In genomic region chr1:23484253-23485001, GRCh38 we compare ENCODE assay signal across 8 cellular contexts. TPM values are rescaled to one million over a fixed set of nuclear protein-coding genes. Genes with fewer than 3 reads are reported as not detected.
DNase-seq lines count a peak whose midpoint lies in the region; ATAC-seq and TF ChIP-seq lines count a peak whose summit lies in the region.

No MANE protein-coding gene starts in this region.

- H3K4me3 ChIP-seq in GM12865 (ENCODE audit: low read depth, low read length) (peak overlapping the region; percentile 75), OCI-LY3 (ENCODE audit: low read length) (peak overlapping the region; percentile 86)

- H3K9me3 Mint-ChIP-seq in activated T-cell treated with anti-CD3 and anti-CD28 coated beads, Interleukin-2, amount 50 U/mL, for 24 hours: no peaks in the 10 kb centered on the region

- H3K27me3 ChIP-seq in OCI-LY3 (ENCODE audit: low read depth, low read length): peaks cover 7% of the 10 kb centered on the region; the same call in 1 of the 2 replicates

- H3K4me1 Mint-ChIP-seq in activated T-cell treated with anti-CD3 and anti-CD28 coated beads, Interleukin-2, amount 50 U/mL, for 24 hours (ENCODE audit: low read depth): peaks cover 24% of the 10 kb centered on the region

- ATAC-seq in esophagus mucosa (peak; percentile 91), HG02938 (IDR thresholded peaks at IDR 0.05; ENCODE audit: unreplicated experiment) (no peak)

- no peaks in the 10 kb centered on the region for H3K9me3 ChIP-seq in OCI-LY3 (ENCODE audit: insufficient read depth, low read length)

- H3K79me2 ChIP-seq in OCI-LY3 (ENCODE audit: low read length): no peaks in the 10 kb centered on the region

- peaks cover 26% of the 10 kb centered on the region for H3K27me3 Mint-ChIP-seq in activated T-cell treated with anti-CD3 and anti-CD28 coated beads, Interleukin-2, amount 50 U/mL, for 24 hours

- peaks cover 10% of the 10 kb centered on the region for H3K4me1 ChIP-seq in OCI-LY3 (ENCODE audit: low read length)

- peak overlapping the region; percentile 84 for H3K27ac Mint-ChIP-seq in activated T-cell treated with anti-CD3 and anti-CD28 coated beads, Interleukin-2, amount 50 U/mL, for 24 hours

- TF ChIP-seq CTCF in GM12865 (IDR thresholded peaks at IDR 0.05; ENCODE audit: insufficient read depth, low read depth, low read length, missing control alignments) (no peak), OCI-LY3 (IDR thresholded peaks at IDR 0.05; ENCODE audit: low read depth, low read length) (no peak)

- H4K20me1 ChIP-seq in OCI-LY3 (ENCODE audit: insufficient read depth, low read length): no peaks in the 10 kb centered on the region

- peak overlapping the region; percentile 76; the same call in 1 of the 2 replicates for H2AFZ ChIP-seq in OCI-LY3 (ENCODE audit: low read depth, low read length)

- DNase-seq in GM12865 (ENCODE audit: low read depth) (peak; percentile 87), HT-29 (ENCODE audit: low spot score) (peak; percentile 75), mucosa of gallbladder (ENCODE audit: low spot score) (peak; percentile 89)
- DNase-seq in activated T-cell treated with anti-CD3 and anti-CD28 coated beads, Interleukin-2, amount 50 U/mL, for 24 hours: peak; percentile 92
- DNase-seq in stimulated activated CD8-positive, alpha-beta memory T cell treated with anti-CD3 and anti-CD28 coated beads, Interleukin-4, amount 100 ng/mL, for 24 hours (ENCODE audit: low read depth): peak; percentile 87

- H3K36me3 ChIP-seq in OCI-LY3 (replicated peaks; ENCODE audit: low read depth, low read length): no peaks in the 10 kb centered on the region

- no peak overlapping the region for H3K27ac ChIP-seq in OCI-LY3 (ENCODE audit: low read length)

- peak overlapping the region; percentile 79 for H3K4me3 Mint-ChIP-seq in activated T-cell treated with anti-CD3 and anti-CD28 coated beads, Interleukin-2, amount 50 U/mL, for 24 hours

- no peaks in the 10 kb centered on the region for H3K36me3 Mint-ChIP-seq in activated T-cell treated with anti-CD3 and anti-CD28 coated beads, Interleukin-2, amount 50 U/mL, for 24 hours (ENCODE audit: low read depth)

- peak overlapping the region; percentile 76 for H3K4me2 ChIP-seq in OCI-LY3 (ENCODE audit: low read length)

- H3K9ac ChIP-seq in OCI-LY3 (ENCODE audit: low read length): peak overlapping the region; percentile 16; the same call in 1 of the 2 replicates

RNA-seq across cellular contexts. Expression of gene ASAP3, which starts 0.4 kb away (rescaled TPM):
- total RNA-seq in HT-29 (2014; rRNA removed; shearing (Covaris generic)): 3.1 and 4.3 TPM in 2 replicates
- total RNA-seq in esophagus mucosa: 31.5 TPM
- total RNA-seq in mucosa of gallbladder: 40.1 TPM

RNA-seq across cellular contexts. Expression of gene E2F2, which starts 46.6 kb away (rescaled TPM):
- 4.7 TPM in 2 replicates for total RNA-seq in HT-29 (2014; rRNA removed; shearing (Covaris generic))
- 13.9 TPM for total RNA-seq in esophagus mucosa
- 0.46 TPM for total RNA-seq in mucosa of gallbladder

RNA-seq across cellular contexts. Expression of gene TCEA3, which starts 59.9 kb away (rescaled TPM):
- 2.1 and 2.3 TPM in 2 replicates for total RNA-seq in HT-29 (2014; rRNA removed; shearing (Covaris generic))
- 25.6 TPM for total RNA-seq in esophagus mucosa
- total RNA-seq in mucosa of gallbladder: 32.0 TPM
